ENCODE assay signal across 13 cellular contexts in genomic region chr4:16259531-16260246, GRCh38. TPM values are rescaled to one million over a fixed set of nuclear protein-coding genes. Genes with fewer than 3 reads are reported as not detected.
DNase-seq lines count a peak whose midpoint lies in the region; ATAC-seq, FAIRE-seq and TF ChIP-seq lines count a peak whose summit lies in the region.
"Had no signal": no experiment of that assay in that cellular context is flagged by ENCODE, and none has a peak within 500 bp of the region (broad histone marks: within the 10 kb centered on the region; RNA-seq: fewer than 3 reads in every experiment).

No MANE protein-coding gene starts in this region.

- ATAC-seq in activated T-helper 17 cell treated with anti-CD3 and anti-CD28 coated beads, Interleukin-2, amount 50 U/mL, for 72 hours (replicated peaks) = peak; percentile 81
- ATAC-seq: GM23338 had no signal

- no peaks in the 10 kb centered on the region for H3K36me3 Mint-ChIP-seq in activated T-helper 17 cell treated with anti-CD3 and anti-CD28 coated beads, Interleukin-2, amount 50 U/mL, for 72 hours (ENCODE audit: low read depth)
- peaks cover 3 to 25% of the 10 kb centered on the region in 2 donors for H3K36me3 Mint-ChIP-seq in CD4-positive, alpha-beta memory T cell

- H3K27ac ChIP-seq in CD4-positive, alpha-beta memory T cell (ENCODE audit: low read depth, low read length) = no peak overlapping the region
- H3K27ac ChIP-seq: vagina had no signal

- TF ChIP-seq CTCF in fibroblast of pulmonary artery (IDR thresholded peaks at IDR 0.05; ENCODE audit: low read length, missing control alignments) = no peak

- POLR2A ChIA-PET in CD4-positive, alpha-beta memory T cell (lab: Charles Lee; ENCODE audit: partially characterized antibody) = no interaction called here

- no peaks in the 10 kb centered on the region for H3K27me3 Mint-ChIP-seq in activated T-helper 17 cell treated with anti-CD3 and anti-CD28 coated beads, Interleukin-2, amount 50 U/mL, for 72 hours
- no peaks in the 10 kb centered on the region for H3K27me3 Mint-ChIP-seq in CD4-positive, alpha-beta memory T cell

- peak overlapping the region; percentile 80 for H3K27ac Mint-ChIP-seq in activated T-helper 17 cell treated with anti-CD3 and anti-CD28 coated beads, Interleukin-2, amount 50 U/mL, for 72 hours
- peak overlapping the region in 1 of 7 donors; percentile 64 for H3K27ac Mint-ChIP-seq in CD4-positive, alpha-beta memory T cell
- H3K27ac Mint-ChIP-seq: GM23338 had no signal

- no peak for TF ChIP-seq POLR2A in GM12891 (IDR thresholded peaks at IDR 0.05; ENCODE audit: low read depth, low read length)

- H3K4me3 ChIP-seq in fibroblast of pulmonary artery (replicated peaks; ENCODE audit: low read depth, low read length) = no peak overlapping the region
- no peak overlapping the region for H3K4me3 ChIP-seq in CD4-positive, alpha-beta memory T cell (ENCODE audit: low read length in 2 of 2)
- H3K4me3 ChIP-seq: GM23338, vagina had no signal

- H3K27me3 ChIP-seq in CD4-positive, alpha-beta memory T cell (ENCODE audit: insufficient read depth, low read length) = no peaks in the 10 kb centered on the region
- H3K27me3 ChIP-seq: vagina had no signal

- DNase-seq in GM12891 (ENCODE audit: insufficient read length, low spot score) = no peak
- DNase-seq in fibroblast of pulmonary artery (ENCODE audit: low read depth) = peak; percentile 42
- DNase-seq in stimulated activated CD4-positive, alpha-beta T cell treated with anti-CD3 and anti-CD28 coated beads, TNF-alpha, amount 100 ng/mL, for 48 hours (ENCODE audit: low read depth in 3 of 3) = peak in 2 of 3 donors; percentile 15 to 22
- DNase-seq in CD4-positive, alpha-beta memory T cell = no peak
- DNase-seq in D341Med (ENCODE audit: low spot score) = no peak
- DNase-seq in mucosa of gallbladder (ENCODE audit: low spot score) = no peak
- DNase-seq: midbrain, NCI-H1436, NCI-H446 had no signal

- no peaks in the 10 kb centered on the region for H3K9me3 Mint-ChIP-seq in activated T-helper 17 cell treated with anti-CD3 and anti-CD28 coated beads, Interleukin-2, amount 50 U/mL, for 72 hours
- no peaks in the 10 kb centered on the region for H3K9me3 Mint-ChIP-seq in CD4-positive, alpha-beta memory T cell
- H3K9me3 Mint-ChIP-seq: GM23338 had no signal

- no peaks in the 10 kb centered on the region for H3K36me3 ChIP-seq in CD4-positive, alpha-beta memory T cell (ENCODE audit: insufficient read depth, low read length)

- no peaks in the 10 kb centered on the region for H3K9me3 ChIP-seq in CD4-positive, alpha-beta memory T cell (ENCODE audit: control insufficient read depth in 1 of 2, low read length in 2 of 2)
- H3K9me3 ChIP-seq: vagina had no signal

- FAIRE-seq in GM12891 (lab: Jason Lieb, UNC) = no peak
- FAIRE-seq: islet of Langerhans had no signal

- peaks cover 23% of the 10 kb centered on the region for H3K4me1 Mint-ChIP-seq in activated T-helper 17 cell treated with anti-CD3 and anti-CD28 coated beads, Interleukin-2, amount 50 U/mL, for 72 hours
- peaks cover 7 to 16% (median 12%) of the 10 kb centered on the region in 4 donors for H3K4me1 Mint-ChIP-seq in CD4-positive, alpha-beta memory T cell
- H3K4me1 Mint-ChIP-seq: GM23338 had no signal

- peaks cover 6% of the 10 kb centered on the region for H3K4me1 ChIP-seq in CD4-positive, alpha-beta memory T cell (ENCODE audit: insufficient read depth, low read length)
- H3K4me1 ChIP-seq: vagina had no signal

- H3K4me3 Mint-ChIP-seq in activated T-helper 17 cell treated with anti-CD3 and anti-CD28 coated beads, Interleukin-2, amount 50 U/mL, for 72 hours = peak overlapping the region; percentile 28
- H3K4me3 Mint-ChIP-seq in CD4-positive, alpha-beta memory T cell = no peak overlapping the region
- H3K4me3 Mint-ChIP-seq: GM23338 had no signal

- intact Hi-C loops in CD4-positive, alpha-beta memory T cell (cut with micrococcal nuclease) = loop anchor here (10.0 kb wide), 1 partner anchor 55 kb away; no protein-coding TSS in a partner anchor

- CTCF ChIA-PET in CD4-positive, alpha-beta memory T cell (lab: Charles Lee; ENCODE audit: partially characterized antibody) = interaction anchor here (1.0 kb wide), 1 partner anchor 1211 kb away, joined by 3 read pairs; no protein-coding TSS in a partner anchor

TF ChIP-seq in GM12891, 5 proteins besides CTCF, POLR2A, EP300 and RAD21:
- no peak for TF ChIP-seq POLR2AphosphoS5 (IDR thresholded peaks at IDR 0.05; ENCODE audit: low read depth, low read length)
- no peak for TF ChIP-seq PAX5 (IDR thresholded peaks at IDR 0.05; ENCODE audit: insufficient read depth, low read length, severe bottlenecking)
- no peak for TF ChIP-seq TAF1 (IDR thresholded peaks at IDR 0.05; ENCODE audit: low read depth, low read length)
- no peak for TF ChIP-seq POU2F2 (IDR thresholded peaks at IDR 0.05; ENCODE audit: low read depth, low read length)
- peak; percentile 62; the same call in 1 of the 2 replicates for TF ChIP-seq SPI1 (IDR thresholded peaks at IDR 0.05; ENCODE audit: low read depth, low read length)

RNA-seq across cellular contexts. Expression of gene TAPT1, which starts 33.4 kb away (rescaled TPM):
- 4.4 TPM for polyA plus RNA-seq in GM12891 (2012; ENCODE audit: low read depth, missing spikeins)
- 10 to 100 TPM; 27.4 to 31.0 TPM for total RNA-seq in activated T-helper 17 cell treated with anti-CD3 and anti-CD28 coated beads, Interleukin-2, amount 50 U/mL, for 72 hours
- total RNA-seq in CD4-positive, alpha-beta memory T cell = 10 to 100 TPM; 55.1 to 57.5 TPM
- polyA plus RNA-seq in CD4-positive, alpha-beta memory T cell = 10 to 100 TPM; 27.0 TPM
- 45.9 TPM for total RNA-seq in mucosa of gallbladder

Comparison
In these comparisons a context has a peak if more than half of its experiments do, and no peak if none do; other contexts are left out.
1. DNase-seq: peak in fibroblast of pulmonary artery (single experiment) and stimulated activated CD4-positive, alpha-beta T cell treated with anti-CD3 and anti-CD28 coated beads, TNF-alpha, amount 100 ng/mL, for 48 hours (2 of 3); none in GM12891 (single experiment), CD4-positive, alpha-beta memory T cell (0 of 5), D341Med (single experiment) and mucosa of gallbladder (single experiment).